9 cellular contexts compared by ENCODE assay signal in genomic region chr1:86741947-86742572, GRCh38. TPM values are rescaled to one million over a fixed set of nuclear protein-coding genes. Genes with fewer than 3 reads are reported as not detected.
DNase-seq lines count a peak whose midpoint lies in the region; ATAC-seq and TF ChIP-seq lines count a peak whose summit lies in the region.
"Had no signal": no experiment of that assay in that cellular context is flagged by ENCODE, and none has a peak within 500 bp of the region (broad histone marks: within the 10 kb centered on the region; RNA-seq: fewer than 3 reads in every experiment).

No MANE protein-coding gene starts in this region.

- ATAC-seq in RWPE2 (ENCODE audit: low read depth) (no peak), GM18861 (IDR thresholded peaks at IDR 0.05; ENCODE audit: unreplicated experiment) (no peak), HG03442 (IDR thresholded peaks at IDR 0.05; ENCODE audit: unreplicated experiment) (no peak)
- ATAC-seq: mucosa of descending colon had no signal

- no peaks in the 10 kb centered on the region for H3K4me1 ChIP-seq in RWPE2 (ENCODE audit: insufficient read depth, poor library complexity, severe bottlenecking)

- H3K9me3 ChIP-seq in RWPE2 (ENCODE audit: severe bottlenecking) = no peaks in the 10 kb centered on the region
- H3K9me3 ChIP-seq: mucosa of descending colon had no signal

- peaks cover 35% of the 10 kb centered on the region for H3K36me3 Mint-ChIP-seq in nephron progenitor cell (ENCODE audit: low read depth)

- no peak overlapping the region for H3K27ac Mint-ChIP-seq in nephron progenitor cell

- H3K4me3 ChIP-seq in RWPE2 (ENCODE audit: severe bottlenecking) = no peak overlapping the region
- H3K4me3 ChIP-seq: mucosa of descending colon had no signal

- H3K36me3 ChIP-seq in RWPE2 (ENCODE audit: low read depth) = peaks cover 60% of the 10 kb centered on the region

- H3K9me3 Mint-ChIP-seq in nephron progenitor cell = no peaks in the 10 kb centered on the region

- no peaks in the 10 kb centered on the region for H3K27me3 ChIP-seq in RWPE2 (ENCODE audit: insufficient read depth, poor library complexity, severe bottlenecking)

- DNase-seq in GM13977 (ENCODE audit: low spot score) (peak; percentile 15), RWPE2 (ENCODE audit: low spot score) (no peak), dermis microvascular lymphatic vessel endothelial cell (ENCODE audit: low read depth in 2 of 2) (peak; percentile 54 to 78), nephron progenitor cell (peak; percentile 17), HuH-7 (ENCODE audit: low spot score) (no peak)

- in situ Hi-C loops in GM13977 (cut with MboI; ENCODE audit: low pct_unique_long_range_greater_than_20kb, low sequenced_read_pairs, unreplicated experiment) = no loop called here

- TF ChIP-seq CTCF in C4-2B (conservative IDR thresholded peaks at IDR 0.05) (peak; percentile 87), GM13977 (IDR thresholded peaks at IDR 0.05; ENCODE audit: extremely low read depth, insufficient read depth, missing control alignments) (peak; percentile 51), RWPE2 (IDR thresholded peaks at IDR 0.05; ENCODE audit: poor library complexity, severe bottlenecking) (peak; percentile 79), nephron progenitor cell (IDR thresholded peaks at IDR 0.05) (peak; percentile 61)

- no peak overlapping the region for H3K4me3 Mint-ChIP-seq in nephron progenitor cell

- no peaks in the 10 kb centered on the region for H3K4me1 Mint-ChIP-seq in nephron progenitor cell

- no peaks in the 10 kb centered on the region for H3K27me3 Mint-ChIP-seq in nephron progenitor cell (ENCODE audit: low read depth, poor library complexity)

- no peak overlapping the region for H3K27ac ChIP-seq in C4-2B
- no peak overlapping the region for H3K27ac ChIP-seq in RWPE2 (ENCODE audit: poor library complexity, severe bottlenecking)

RNA-seq across cellular contexts. Expression of gene SH3GLB1, which starts 37.7 kb away (rescaled TPM):
- total RNA-seq in dermis microvascular lymphatic vessel endothelial cell = 32.9 and 39.4 TPM in 2 replicates

Comparison
In these comparisons a context has a peak if more than half of its experiments do, and no peak if none do; other contexts are left out.
1. DNase-seq: peak in GM13977 (single experiment), dermis microvascular lymphatic vessel endothelial cell (2 of 2) and nephron progenitor cell (single experiment); none in RWPE2 (single experiment) and HuH-7 (single experiment).
2. Peak in every context shown above with its lines, with median percentiles within 50 percentile points of each other: CTCF ChIP-seq.